ENCODE assay signal across 10 cellular contexts in the genomic region with DNA sequence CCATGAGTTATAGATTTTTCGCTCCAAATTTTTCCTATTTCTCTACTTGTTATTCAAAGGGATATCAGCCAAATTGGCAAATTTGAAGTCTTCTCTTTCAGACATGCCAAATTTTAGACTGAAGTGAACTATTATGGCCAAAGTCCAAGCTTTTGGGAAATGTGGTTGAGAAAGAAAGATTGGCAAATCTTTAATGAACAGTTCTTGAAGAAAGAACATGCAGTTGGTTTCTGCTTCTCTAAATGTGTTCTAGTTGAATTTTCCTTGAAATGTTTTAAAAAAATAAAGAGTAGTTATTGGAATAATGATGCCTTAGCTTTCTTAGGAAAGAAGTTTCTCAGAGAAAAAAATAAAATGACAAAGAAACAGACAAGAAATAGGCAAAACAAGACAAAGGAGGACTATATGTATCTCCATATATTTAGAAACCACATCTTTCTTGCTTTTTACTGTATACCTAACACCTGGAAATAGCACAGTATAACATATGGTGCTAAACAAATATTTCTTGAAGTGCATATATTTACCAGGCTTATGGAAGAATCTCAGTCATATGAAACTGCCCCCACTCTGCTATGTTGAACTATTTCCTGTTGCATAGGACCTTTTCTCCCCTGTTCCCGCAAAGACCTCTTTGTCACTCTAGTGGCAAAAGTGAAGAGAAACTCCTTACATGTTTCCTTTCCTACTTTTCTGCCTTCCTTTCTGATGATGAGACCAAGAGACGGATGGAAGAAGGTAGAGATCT.
DNase-seq lines count a peak whose midpoint lies in the region; TF ChIP-seq lines count a peak whose summit lies in the region.
"Had no signal": no experiment of that assay in that cellular context is flagged by ENCODE, and none has a peak within 500 bp of the region (broad histone marks: within the 10 kb centered on the region; RNA-seq: fewer than 3 reads in every experiment).

No MANE protein-coding gene starts in this region.

- in situ Hi-C loops in GM23248 (cut with MboI) = loop anchor here (25.0 kb wide), 1 partner anchor 238 kb away; the partner anchor contains the start of gene ARHGAP24

- H3K9me2 ChIP-seq in GM23248 (ENCODE audit: insufficient read depth) = no peaks in the 10 kb centered on the region

- H3K4me2 ChIP-seq in GM23248 (ENCODE audit: unreplicated experiment) = no peak overlapping the region

- H2AFZ ChIP-seq in GM23248 = no peak overlapping the region

- POLR2A ChIA-PET in GM10248 (lab: Yijun Ruan, JAX) = no interaction called here

- H3K4me1 ChIP-seq in GM23248 (ENCODE audit: insufficient read depth) = peaks cover 59% of the 10 kb centered on the region
- peaks cover 17% of the 10 kb centered on the region for H3K4me1 ChIP-seq in mesodermal cell (ENCODE audit: control insufficient read depth, insufficient read depth, low read length, poor library complexity, severe bottlenecking)

- H3K4me3 ChIP-seq in GM12875 (ENCODE audit: low read depth, low read length) (peak overlapping the region; percentile 6), GM23248 (no peak overlapping the region), mesodermal cell (ENCODE audit: extremely low read depth, insufficient read depth, low read length, poor library complexity, severe bottlenecking) (no peak overlapping the region)

- no peak overlapping the region for H3K9ac ChIP-seq in GM23248

- CTCF ChIA-PET in GM10248 (lab: Yijun Ruan, JAX) = interaction anchor here (2.4 to 2.9 kb wide), 2 partner anchors 9 to 23 kb away, joined by 5 to 7 read pairs; no protein-coding TSS in a partner anchor

- TF ChIP-seq CTCF in GM12875 (IDR thresholded peaks at IDR 0.05; ENCODE audit: borderline replicate concordance, insufficient read depth, low read depth, low read length) (no peak), GM10248 (IDR thresholded peaks at IDR 0.05; ENCODE audit: control extremely low read depth, extremely low read depth, low read depth, missing control alignments) (no peak)

- H3K27me3 ChIP-seq in GM23248 (replicated peaks; ENCODE audit: insufficient read depth) = no peaks in the 10 kb centered on the region

- no peaks in the 10 kb centered on the region for H3K36me3 ChIP-seq in GM23248 (ENCODE audit: low read depth)
- H3K36me3 ChIP-seq in mesodermal cell (ENCODE audit: control insufficient read depth, insufficient read depth, low read length) = no peaks in the 10 kb centered on the region

- peaks cover 19% of the 10 kb centered on the region for H3F3A ChIP-seq in GM23248 (ENCODE audit: insufficient read depth)

- no peaks in the 10 kb centered on the region for H3K79me2 ChIP-seq in GM23248 (ENCODE audit: insufficient read depth)

- no peaks in the 10 kb centered on the region for H4K20me1 ChIP-seq in GM23248 (ENCODE audit: insufficient read depth)

- DNase-seq in GM23248 = peak; percentile 45
- peak; percentile 50 for DNase-seq in RPMI8226
- no peak for DNase-seq in stimulated activated CD4-positive, alpha-beta T cell treated with anti-CD3 and anti-CD28 coated beads, Interleukin-2, amount 100 ng/mL, for 24 hours
- no peak for DNase-seq in SW480 (ENCODE audit: low spot score)
- no peak for DNase-seq in GM19240 (ENCODE audit: insufficient read length, low spot score)
- no peak for DNase-seq in GM10248 (ENCODE audit: extremely low spot score)
- DNase-seq: Calu3 had no signal

- H3K27ac ChIP-seq in GM23248 (no peak overlapping the region), mesodermal cell (ENCODE audit: low read depth, low read length, severe bottlenecking) (peak overlapping the region; percentile 33)
- H3K27ac ChIP-seq: VCaP had no signal

- 64 to 74% methylated on average over 3 of the region's 3 CpGs for WGBS in GM23248 (ENCODE audit: low coverage in 1 of 2, low lambda C conversion rate in 2 of 2, missing lambda C conversion rate in 2 of 2), 2 experiments
- 95 to 100% methylated on average over 1 to 2 of the region's 3 CpGs for WGBS in mesodermal cell (ENCODE audit: insufficient coverage in 2 of 2), 2 experiments

- H3K9me3 ChIP-seq in GM23248 (ENCODE audit: low read depth) = no peaks in the 10 kb centered on the region
- no peaks in the 10 kb centered on the region for H3K9me3 ChIP-seq in mesodermal cell (ENCODE audit: control insufficient read depth, low read length)

Comparison
In these comparisons a context has a peak if more than half of its experiments do, and no peak if none do; other contexts are left out.
1. DNase-seq: peak in GM23248 (single experiment) and RPMI8226 (single experiment); none in stimulated activated CD4-positive, alpha-beta T cell treated with anti-CD3 and anti-CD28 coated beads, Interleukin-2, amount 100 ng/mL, for 24 hours (0 of 2), SW480 (single experiment), GM19240 (single experiment) and GM10248 (single experiment).